Comparison of ENCODE assay signal across 23 cellular contexts in the genomic region with DNA sequence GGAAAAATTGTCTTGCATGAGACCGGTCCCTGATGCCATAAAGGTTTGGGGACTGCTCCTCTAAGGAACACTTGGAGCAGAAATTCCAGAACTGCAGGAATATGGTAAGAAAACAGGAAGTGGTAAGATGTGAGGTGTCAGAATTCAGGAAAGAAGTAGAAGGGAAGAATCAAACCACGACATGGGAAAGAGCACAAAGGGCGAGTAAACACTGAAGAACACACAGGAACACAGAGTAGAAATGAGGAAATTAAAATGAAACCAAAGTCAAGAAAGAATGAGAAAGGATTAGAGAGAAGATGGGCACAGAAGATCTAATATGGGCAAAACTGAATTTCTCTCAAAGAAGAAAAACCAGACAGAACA. TPM values are rescaled to one million over a fixed set of nuclear protein-coding genes. Genes with fewer than 3 reads are reported as not detected.
"Had no signal": no experiment of that assay in that cellular context is flagged by ENCODE, and none has a peak within 500 bp of the region (broad histone marks: within the 10 kb centered on the region; RNA-seq: fewer than 3 reads in every experiment).

No MANE protein-coding gene starts in this region.

RNA-seq across cellular contexts. Expression of a gene that starts 28.5 kb away (rescaled TPM):
- total RNA-seq: dermis microvascular lymphatic vessel endothelial cell, epithelial cell of proximal tubule, esophagus muscularis mucosa, fibroblast of lung, heart right ventricle, kidney epithelial cell, left cardiac atrium, left ventricle myocardium superior, lower lobe of right lung, mesenteric fat pad, mononuclear cell, natural killer cell, occipital lobe, ovary, psoas muscle, renal cortical epithelial cell, right cardiac atrium, suprapubic skin, transverse colon, upper lobe of right lung, uterus had no signal
- polyA plus RNA-seq: fibroblast of lung, heart right ventricle, neural cell, ovary, psoas muscle, right cardiac atrium, small intestine had no signal
